13 cellular contexts compared by ENCODE assay signal in the genomic region with DNA sequence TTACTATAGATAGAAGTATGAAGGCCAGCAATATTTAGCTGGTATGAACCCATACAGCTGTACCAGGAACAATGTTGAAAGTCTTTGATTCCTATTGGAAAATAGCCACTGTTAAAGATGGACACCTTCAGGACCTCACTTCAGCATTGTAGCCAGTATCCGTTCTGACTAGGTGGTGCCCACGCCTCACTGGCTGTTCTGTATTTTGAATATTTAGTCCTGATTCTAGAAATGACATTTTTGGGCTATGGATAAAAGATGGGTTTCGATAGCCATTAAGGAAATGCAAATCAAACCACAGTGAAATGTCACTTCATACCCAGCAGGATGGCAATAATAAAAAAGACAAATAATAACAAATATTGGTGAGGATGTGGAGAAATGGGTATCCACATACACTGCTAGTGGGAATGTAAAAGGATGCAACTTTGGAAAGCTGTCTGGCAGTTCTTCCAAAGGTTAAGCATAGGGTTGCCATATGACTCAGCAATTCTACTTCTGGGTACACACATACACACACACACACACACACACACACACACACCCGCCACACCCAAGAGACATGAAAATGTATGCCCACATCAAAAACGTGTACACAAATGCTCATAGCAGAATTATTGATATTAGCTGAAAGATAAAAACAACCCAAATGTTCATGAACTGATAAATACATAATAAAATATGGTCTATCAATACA. TPM values are rescaled to one million over a fixed set of nuclear protein-coding genes. Genes with fewer than 3 reads are reported as not detected.
DNase-seq lines count a peak whose midpoint lies in the region; ATAC-seq and TF ChIP-seq lines count a peak whose summit lies in the region.
"Had no signal": no experiment of that assay in that cellular context is flagged by ENCODE, and none has a peak within 500 bp of the region (broad histone marks: within the 10 kb centered on the region; RNA-seq: fewer than 3 reads in every experiment).

No MANE protein-coding gene starts in this region.

- H3K9me3 ChIP-seq in Caco-2 (no peaks in the 10 kb centered on the region), HCT116 (ENCODE audit: control insufficient read depth in 1 of 2, insufficient read depth in 1 of 2, low read depth in 1 of 2, low read length in 2 of 2) (no peaks in the 10 kb centered on the region), PC-9 (ENCODE audit: insufficient read depth, low read depth) (no peaks in the 10 kb centered on the region), lung (ENCODE audit: control insufficient read depth in 2 of 2, insufficient read depth in 1 of 2, low read length in 1 of 2) (no peaks in the 10 kb centered on the region), BE2C (no peaks in the 10 kb centered on the region), endodermal cell (ENCODE audit: control insufficient read depth, low read length) (no peaks in the 10 kb centered on the region)

- H4K20me1 ChIP-seq in HCT116 (ENCODE audit: insufficient read depth) (no peaks in the 10 kb centered on the region), PC-9 (ENCODE audit: insufficient read depth) (no peaks in the 10 kb centered on the region)

- ATAC-seq in HCT116 (no peak), lung (ENCODE audit: insufficient read depth, low FRiP score) (no peak)
- ATAC-seq: activated CD4-positive, CD25-positive, alpha-beta regulatory T cell treated with anti-CD3 and anti-CD28 coated beads, Interleukin-2, amount 50 U/mL, for 24 hours had no signal

- no peaks in the 10 kb centered on the region for H3K9me2 ChIP-seq in HCT116 (ENCODE audit: insufficient read depth)
- H3K9me2 ChIP-seq in PC-9 (ENCODE audit: insufficient read depth): no peaks in the 10 kb centered on the region

- H3K27ac ChIP-seq in HCT116 (ENCODE audit: low read depth, low read length): no peak overlapping the region
- H3K27ac ChIP-seq in PC-9: peak overlapping the region; percentile 48
- H3K27ac ChIP-seq in lung (ENCODE audit: low read depth in 1 of 2, low read length in 1 of 2): peak overlapping the region; percentile 12 to 56
- H3K27ac ChIP-seq in endodermal cell (ENCODE audit: low read depth, low read length): no peak overlapping the region

- H3K4me1 ChIP-seq in Caco-2 (peaks cover 57% of the 10 kb centered on the region), HCT116 (ENCODE audit: control insufficient read depth in 1 of 2, insufficient read depth in 2 of 2, low read length in 2 of 2) (peaks cover 29 to 34% of the 10 kb centered on the region in 2 experiments; a peak in 3 of 4 replicates), PC-9 (replicated peaks; ENCODE audit: insufficient read depth) (peaks cover 46% of the 10 kb centered on the region), lung (ENCODE audit: control insufficient read depth in 2 of 2, insufficient read depth in 2 of 2, low read length in 2 of 2) (peaks cover 22 to 26% of the 10 kb centered on the region in 2 donors), BE2C (no peaks in the 10 kb centered on the region), endodermal cell (ENCODE audit: control insufficient read depth, insufficient read depth, low read length) (no peaks in the 10 kb centered on the region)

- BruUV-seq in Caco-2 (replicated peaks; lab: Mats Ljungman, UMichigan) (no TSS peak), HCT116 (replicated peaks; lab: Mats Ljungman, UMichigan) (no TSS peak), PC-9 (replicated peaks; lab: Mats Ljungman, UMichigan) (no TSS peak)

- CTCF ChIA-PET in Caco-2 (lab: Charles Lee) (no interaction called here), HCT116 (lab: Charles Lee) (no interaction called here), PC-9 (lab: Charles Lee) (no interaction called here)

- RAD21 ChIA-PET in HCT116 (lab: Charles Lee; ENCODE audit: low non-redundant PET in 1 of 2, low total read pairs in 2 of 2, uncharacterized antibody in 2 of 2, unreplicated experiment in 2 of 2): no interaction called here

- no peak for TF ChIP-seq RAD21 in HCT116 (IDR thresholded peaks at IDR 0.05; ENCODE audit: low read depth)

- no peaks in the 10 kb centered on the region for H3K9me3 Mint-ChIP-seq in Caco-2 (ENCODE audit: unreplicated experiment)
- H3K9me3 Mint-ChIP-seq in endodermal cell: no peaks in the 10 kb centered on the region

- 70 to 74% methylated on average over 5 of the region's 5 CpGs for whole genome bisulfite sequencing in lung, 2 donors
- 80 to 89% methylated on average over 1 to 5 of the region's 5 CpGs for WGBS in endodermal cell (ENCODE audit: insufficient coverage in 1 of 2, insufficient read length in 1 of 2), 2 experiments

- H3K36me3 Mint-ChIP-seq in Caco-2 (ENCODE audit: insufficient read depth, unreplicated experiment): peaks cover 36% of the 10 kb centered on the region
- H3K36me3 Mint-ChIP-seq in endodermal cell (ENCODE audit: low read depth): no peaks in the 10 kb centered on the region

- H3F3A ChIP-seq in PC-9 (ENCODE audit: insufficient read depth, low read depth): peaks cover 21% of the 10 kb centered on the region; the same call in 1 of the 2 replicates

- intact Hi-C loops in Caco-2 (cut with micrococcal nuclease; ENCODE audit: unreplicated experiment): no loop called here
- intact Hi-C loops in HCT116 (cut with micrococcal nuclease): no loop called here
- intact Hi-C loops in PC-9 (cut with micrococcal nuclease; ENCODE audit: unreplicated experiment): no loop called here

- H3K9ac ChIP-seq in HCT116 (ENCODE audit: low read length): no peak overlapping the region
- no peak overlapping the region for H3K9ac ChIP-seq in endodermal cell (ENCODE audit: extremely low read depth, low read length, poor library complexity, severe bottlenecking)

- no peak for TF ChIP-seq CTCF in Caco-2 (IDR thresholded peaks at IDR 0.05; ENCODE audit: insufficient read depth in 1 of 2, low read depth in 1 of 2, low read length in 1 of 2, severe bottlenecking in 1 of 2, unreplicated experiment in 1 of 2)
- TF ChIP-seq CTCF in HCT116 (IDR thresholded peaks at IDR 0.05 in 2 of 3, conservative IDR thresholded peaks at IDR 0.05 in 1 of 3; ENCODE audit: borderline replicate concordance in 1 of 3, insufficient read depth in 1 of 3, low read depth in 2 of 3, low read length in 2 of 3): no peak
- no peak for TF ChIP-seq CTCF in PC-9 (conservative IDR thresholded peaks at IDR 0.05)
- no peak for TF ChIP-seq CTCF in lung (IDR thresholded peaks at IDR 0.05; ENCODE audit: control extremely low read depth, extremely low read depth)
- TF ChIP-seq CTCF in BE2C (IDR thresholded peaks at IDR 0.05; ENCODE audit: low read depth, low read length): no peak
- no peak for TF ChIP-seq CTCF in endodermal cell (conservative IDR thresholded peaks at IDR 0.05)

- H3K4me3 Mint-ChIP-seq in Caco-2 (ENCODE audit: unreplicated experiment) (no peak overlapping the region), endodermal cell (no peak overlapping the region)

- H2AFZ ChIP-seq in HCT116 (ENCODE audit: low read depth, low read length, poor library complexity, severe bottlenecking) (no peak overlapping the region), PC-9 (no peak overlapping the region)

- H3K79me2 ChIP-seq in HCT116 (ENCODE audit: insufficient read depth, low read length) (no peaks in the 10 kb centered on the region), PC-9 (ENCODE audit: low read depth) (peaks cover 65% of the 10 kb centered on the region)

- no peak overlapping the region for H3K4me3 ChIP-seq in Caco-2 (ENCODE audit: low read depth, low read length)
- no peak overlapping the region for H3K4me3 ChIP-seq in HCT116 (replicated peaks in 1 of 2; ENCODE audit: low read depth in 1 of 2, low read length in 2 of 2)
- no peak overlapping the region for H3K4me3 ChIP-seq in PC-9
- no peak overlapping the region for H3K4me3 ChIP-seq in lung
- no peak overlapping the region for H3K4me3 ChIP-seq in BE2C (ENCODE audit: low read depth, low read length)
- H3K4me3 ChIP-seq in endodermal cell (ENCODE audit: low read length): no peak overlapping the region

- H3K36me3 ChIP-seq in Caco-2 (ENCODE audit: control insufficient read depth, insufficient read depth, low read length) (no peaks in the 10 kb centered on the region; the same call in 1 of the 2 replicates), HCT116 (ENCODE audit: control insufficient read depth in 1 of 2, insufficient read depth in 2 of 2, low read length in 2 of 2) (no peaks in the 10 kb centered on the region), PC-9 (ENCODE audit: low read depth) (no peaks in the 10 kb centered on the region), lung (ENCODE audit: control insufficient read depth in 2 of 2, insufficient read depth in 2 of 2, low read length in 2 of 2) (peaks cover 0 to 3% of the 10 kb centered on the region in 2 donors), BE2C (no peaks in the 10 kb centered on the region), endodermal cell (ENCODE audit: control insufficient read depth, insufficient read depth, low read length) (peaks cover 1% of the 10 kb centered on the region)

- H3K4me1 Mint-ChIP-seq in Caco-2 (ENCODE audit: low read depth, unreplicated experiment): peaks cover 60% of the 10 kb centered on the region
- H3K4me1 Mint-ChIP-seq in endodermal cell: peaks cover 20% of the 10 kb centered on the region

- peak overlapping the region; percentile 28 for H3K27ac Mint-ChIP-seq in Caco-2 (ENCODE audit: unreplicated experiment)
- H3K27ac Mint-ChIP-seq in endodermal cell: no peak overlapping the region

- DNase-seq in Caco-2 (no peak), HCT116 (ENCODE audit: low read depth, low spot score) (no peak), PC-9 (no peak), lung (ENCODE audit: low spot score) (no peak), BE2C (no peak), endodermal cell (no peak), NCI-H2081 treated with DMSO at 0.1 percent for 48 hours (lab: John Stamatoyannopoulos, UW) (no peak), OCI-M2 (lab: John Stamatoyannopoulos, UW; ENCODE audit: unreplicated experiment) (no peak)
- DNase-seq: amygdala; DMS 273 treated with DMSO at 0.1 percent for 48 hours; NCI-H774; stimulated activated CD4-positive, alpha-beta T cell treated with anti-CD3 and anti-CD28 coated beads, Interleukin-2, amount 100 ng/mL, for 24 hours had no signal

- 0 out of 2 replicates have a peak overlapping the region, but pooled peaks have one; percentile 1 for H3K4me2 ChIP-seq in HCT116 (ENCODE audit: low read length)
- H3K4me2 ChIP-seq in PC-9: peak overlapping the region; percentile 34; the same call in 1 of the 2 replicates

- TF ChIP-seq POLR2A in HCT116 (IDR thresholded peaks at IDR 0.05; ENCODE audit: borderline replicate concordance, extremely low read depth, insufficient read depth, insufficient read length): no peak

- H3K27me3 ChIP-seq in Caco-2 (replicated peaks; ENCODE audit: control insufficient read depth, insufficient read depth, low read length) (no peaks in the 10 kb centered on the region), HCT116 (ENCODE audit: insufficient read depth, low read length) (no peaks in the 10 kb centered on the region), PC-9 (ENCODE audit: insufficient read depth, low read depth) (no peaks in the 10 kb centered on the region), lung (ENCODE audit: control insufficient read depth, insufficient read depth) (no peaks in the 10 kb centered on the region), BE2C (no peaks in the 10 kb centered on the region), endodermal cell (ENCODE audit: control insufficient read depth, insufficient read depth, low read length, poor library complexity, severe bottlenecking) (no peaks in the 10 kb centered on the region)

- no peaks in the 10 kb centered on the region for H3K27me3 Mint-ChIP-seq in Caco-2 (ENCODE audit: insufficient read depth, unreplicated experiment)
- H3K27me3 Mint-ChIP-seq in endodermal cell (ENCODE audit: insufficient read depth): no peaks in the 10 kb centered on the region

- POLR2A ChIA-PET in Caco-2 (lab: Charles Lee): no interaction called here
- POLR2A ChIA-PET in HCT116 (lab: Charles Lee): no interaction called here
- POLR2A ChIA-PET in PC-9 (lab: Charles Lee; ENCODE audit: unreplicated experiment): interaction anchor here (0.5 kb wide), 1 partner anchor 55 kb away, joined by 20 read pairs; no protein-coding TSS in a partner anchor

RNA-seq across cellular contexts. Expression of a gene that starts 56.8 kb away (rescaled TPM):
- 216 and 233 TPM in 2 replicates for total RNA-seq in Caco-2 (2022)
- 28.4 TPM for total RNA-seq in HCT116 (2021; ENCODE audit: unreplicated experiment)
- 7.7 and 11.4 TPM in 2 replicates for polyA plus RNA-seq in HCT116 (2012)
- 108 and 125 TPM in 2 replicates for total RNA-seq in PC-9 (2021)
- total RNA-seq in lung: 100 to 1,000 TPM; 207 to 489 TPM
- 10 to 100 TPM; 24.6 to 38.7 TPM for polyA plus RNA-seq in lung
- polyA plus RNA-seq in BE2C (2012; ENCODE audit: insufficient read depth, insufficient read length, low read depth): 35.0 TPM
- 10 to 100 TPM; 67.7 to 79.7 TPM for total RNA-seq in endodermal cell
- 40.1 TPM for polyA plus RNA-seq in endodermal cell (2013, experiment 1 of 2)
- 44.5 TPM for polyA plus RNA-seq in endodermal cell (2013, experiment 2 of 2)

Comparison
In these comparisons a context has a peak if more than half of its experiments do, and no peak if none do; other contexts are left out.
1. H3K27ac ChIP-seq: peak in PC-9 (single experiment) and lung (2 of 2); none in HCT116 (single experiment) and endodermal cell (single experiment).